Comparison of ENCODE assay signal across 28 cellular contexts in the genomic region with DNA sequence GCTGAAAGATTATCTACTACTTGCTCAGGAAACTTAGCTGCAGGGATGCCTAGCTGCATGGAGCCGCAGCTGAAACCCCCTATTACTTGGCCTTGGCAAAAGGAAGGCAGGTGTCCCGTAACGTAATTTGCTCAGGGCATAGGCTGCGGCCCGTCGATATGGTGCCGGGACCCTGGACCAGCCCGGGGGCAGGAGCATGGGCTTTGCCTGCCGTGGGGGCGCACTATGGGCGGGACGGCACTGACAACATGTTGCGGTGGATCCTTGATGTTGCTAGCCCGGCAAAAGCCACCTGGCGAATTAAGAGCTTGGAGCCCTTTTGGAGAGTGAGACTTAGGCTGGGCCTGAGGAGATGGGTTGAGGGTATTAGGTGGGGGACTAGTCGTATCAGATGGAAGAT.
"Had no signal": no experiment of that assay in that cellular context is flagged by ENCODE, and none has a peak within 500 bp of the region (broad histone marks: within the 10 kb centered on the region; RNA-seq: fewer than 3 reads in every experiment).

No MANE protein-coding gene starts in this region.

- H3K27me3 Mint-ChIP-seq: stimulated activated memory B cell treated with anti-CD40 and anti-IgM and Interleukin-4, amounts not matched to agents 10 μg/mL and 1 μg/mL and 100 μg/mL, for 72 hours; stimulated activated naive B cell treated with anti-CD40 and anti-IgM and Interleukin-4, amounts not matched to agents 10 μg/mL and 1 μg/mL and 100 μg/mL, for 72 hours; stimulated activated naive CD8-positive, alpha-beta T cell treated with anti-CD3 and anti-CD28 coated beads, Interleukin-15, amount 100 ng/mL, for 72 hours; stimulated activated naive CD8-positive, alpha-beta T cell treated with anti-CD3 and anti-CD28 coated beads, Interleukin-15, Interleukin-2, amounts not matched to agents 100 ng/mL and 50 ng/mL, for 24 hours; type B pancreatic cell had no signal

- DNase-seq: stimulated activated CD4-positive, alpha-beta T cell treated with anti-CD3 and anti-CD28 coated beads, Interleukin-2, amount 100 ng/mL, for 48 hours; stimulated activated CD4-positive, alpha-beta T cell treated with anti-CD3 and anti-CD28 coated beads, Interleukin-4, amount 100 ng/mL, for 1 hour; stimulated activated CD4-positive, alpha-beta T cell treated with anti-CD3 and anti-CD28 coated beads, Interleukin-4, amount 100 ng/mL, for 24 hours; stimulated activated CD4-positive, alpha-beta T cell treated with anti-CD3 and anti-CD28 coated beads, Interleukin-4, amount 100 ng/mL, for 4 hours; stimulated activated CD8-positive, alpha-beta memory T cell treated with anti-CD3 and anti-CD28 coated beads, Interleukin-4, amount 100 ng/mL, for 48 hours; stimulated activated naive B cell treated with anti-CD40 and anti-IgM and Interleukin-4, amounts not matched to agents 10 μg/mL and 1 μg/mL and 100 μg/mL, for 72 hours; stimulated activated naive CD4-positive, alpha-beta T cell; stimulated activated naive CD4-positive, alpha-beta T cell treated with Interleukin-2 at 50 U/mL for 16 hours; stimulated activated naive CD8-positive, alpha-beta T cell treated with anti-CD3 and anti-CD28 coated beads, Interleukin-15, amount 100 ng/mL, for 72 hours; stimulated activated naive CD8-positive, alpha-beta T cell treated with anti-CD3 and anti-CD28 coated beads, Interleukin-15, Interleukin-2, amounts not matched to agents 100 U/mL and 50 U/mL, for 24 hours; stomach; substantia nigra; testis; thyroid gland; tibial artery; transverse colon; trophoblast cell; upper lobe of right lung; uterus had no signal

- ATAC-seq: stimulated activated effector memory CD8-positive, alpha-beta T cell treated with anti-CD3 and anti-CD28 coated beads, Interleukin-12 subunit alpha, Interleukin-12 subunit beta, amount 100 ng/mL, for 72 hours; stimulated activated memory B cell treated with anti-CD40 and anti-IgM and Interleukin-4, amounts not matched to agents 10 μg/mL and 1 μg/mL and 100 μg/mL, for 72 hours; stimulated activated naive B cell treated with anti-CD40 and anti-IgM and Interleukin-4, amounts not matched to agents 10 μg/mL and 1 μg/mL and 100 μg/mL, for 72 hours; stimulated activated naive CD8-positive, alpha-beta T cell treated with anti-CD3 and anti-CD28 coated beads, Interleukin-15, amount 100 ng/mL, for 72 hours; stimulated activated naive CD8-positive, alpha-beta T cell treated with anti-CD3 and anti-CD28 coated beads, Interleukin-15, Interleukin-2, amounts not matched to agents 100 U/mL and 50 U/mL, for 24 hours; upper lobe of right lung had no signal

- H3K4me3 ChIP-seq: stomach, suprapubic skin, testis, thoracic aorta, thyroid gland, tibial artery, tibial nerve, transverse colon, upper lobe of left lung, upper lobe of right lung, uterus, vagina had no signal

- H3K4me3 Mint-ChIP-seq: stimulated activated effector memory CD8-positive, alpha-beta T cell treated with anti-CD3 and anti-CD28 coated beads, Interleukin-12 subunit alpha, Interleukin-12 subunit beta, amount 100 ng/mL, for 72 hours; stimulated activated memory B cell treated with anti-CD40 and anti-IgM and Interleukin-4, amounts not matched to agents 10 μg/mL and 1 μg/mL and 100 μg/mL, for 72 hours; stimulated activated naive B cell treated with anti-CD40 and anti-IgM and Interleukin-4, amounts not matched to agents 10 μg/mL and 1 μg/mL and 100 μg/mL, for 72 hours; stimulated activated naive CD8-positive, alpha-beta T cell treated with anti-CD3 and anti-CD28 coated beads, Interleukin-15, amount 100 ng/mL, for 72 hours; stimulated activated naive CD8-positive, alpha-beta T cell treated with anti-CD3 and anti-CD28 coated beads, Interleukin-15, Interleukin-2, amounts not matched to agents 100 ng/mL and 50 ng/mL, for 24 hours; type B pancreatic cell had no signal

- H3K27ac ChIP-seq: stomach, suprapubic skin, testis, thoracic aorta, thyroid gland, tibial artery, tibial nerve, transverse colon, upper lobe of left lung, upper lobe of right lung, uterus, vagina had no signal

- H3K9me3 ChIP-seq: testis, thyroid gland, uterus, vagina had no signal

- H3K4me1 Mint-ChIP-seq: stimulated activated effector memory CD8-positive, alpha-beta T cell treated with anti-CD3 and anti-CD28 coated beads, Interleukin-12 subunit alpha, Interleukin-12 subunit beta, amount 100 ng/mL, for 72 hours; stimulated activated memory B cell treated with anti-CD40 and anti-IgM and Interleukin-4, amounts not matched to agents 10 μg/mL and 1 μg/mL and 100 μg/mL, for 72 hours; stimulated activated naive B cell treated with anti-CD40 and anti-IgM and Interleukin-4, amounts not matched to agents 10 μg/mL and 1 μg/mL and 100 μg/mL, for 72 hours; stimulated activated naive CD8-positive, alpha-beta T cell treated with anti-CD3 and anti-CD28 coated beads, Interleukin-15, amount 100 ng/mL, for 72 hours had no signal

- H3K36me3 ChIP-seq: stomach, suprapubic skin, thoracic aorta, thyroid gland, tibial artery, tibial nerve, transverse colon, upper lobe of left lung, upper lobe of right lung, uterus, vagina had no signal

- H3K36me3 Mint-ChIP-seq: stimulated activated effector memory CD8-positive, alpha-beta T cell treated with anti-CD3 and anti-CD28 coated beads, Interleukin-12 subunit alpha, Interleukin-12 subunit beta, amount 100 ng/mL, for 72 hours; stimulated activated memory B cell treated with anti-CD40 and anti-IgM and Interleukin-4, amounts not matched to agents 10 μg/mL and 1 μg/mL and 100 μg/mL, for 72 hours; stimulated activated naive B cell treated with anti-CD40 and anti-IgM and Interleukin-4, amounts not matched to agents 10 μg/mL and 1 μg/mL and 100 μg/mL, for 72 hours; type B pancreatic cell had no signal

- H3K27ac Mint-ChIP-seq: stimulated activated effector memory CD8-positive, alpha-beta T cell treated with anti-CD3 and anti-CD28 coated beads, Interleukin-12 subunit alpha, Interleukin-12 subunit beta, amount 100 ng/mL, for 72 hours; stimulated activated memory B cell treated with anti-CD40 and anti-IgM and Interleukin-4, amounts not matched to agents 10 μg/mL and 1 μg/mL and 100 μg/mL, for 72 hours; stimulated activated naive B cell treated with anti-CD40 and anti-IgM and Interleukin-4, amounts not matched to agents 10 μg/mL and 1 μg/mL and 100 μg/mL, for 72 hours; stimulated activated naive CD8-positive, alpha-beta T cell treated with anti-CD3 and anti-CD28 coated beads, Interleukin-15, amount 100 ng/mL, for 72 hours; stimulated activated naive CD8-positive, alpha-beta T cell treated with anti-CD3 and anti-CD28 coated beads, Interleukin-15, Interleukin-2, amounts not matched to agents 100 ng/mL and 50 ng/mL, for 24 hours; type B pancreatic cell had no signal

- H3K27me3 ChIP-seq: stomach, suprapubic skin, testis, thyroid gland, tibial artery, tibial nerve, transverse colon, upper lobe of left lung, upper lobe of right lung, uterus, vagina had no signal

- H3K4me1 ChIP-seq: stomach, suprapubic skin, testis, thyroid gland, tibial artery, tibial nerve, transverse colon, upper lobe of left lung, upper lobe of right lung, uterus, vagina had no signal
